In the genomic region with DNA sequence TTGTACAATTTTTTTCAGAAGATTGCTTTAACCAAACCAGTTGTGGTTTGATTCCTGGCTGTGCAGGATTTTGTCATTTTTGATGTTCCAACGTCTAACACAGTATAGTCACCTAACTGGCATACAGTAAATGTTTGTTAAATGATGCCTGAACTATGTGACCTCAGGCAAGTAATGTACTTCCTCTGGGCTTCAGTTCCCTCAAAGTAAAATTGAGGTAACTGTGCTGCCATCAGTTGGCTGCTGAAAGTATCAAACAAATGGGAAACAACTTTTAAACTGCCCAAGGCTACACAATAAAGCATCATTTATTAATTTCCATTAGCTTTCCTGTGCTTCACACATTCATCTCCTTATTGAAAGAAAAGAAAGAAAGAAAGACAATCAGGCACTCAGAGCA, we compare ENCODE assay signal across 13 cellular contexts. TPM values are rescaled to one million over a fixed set of nuclear protein-coding genes. Genes with fewer than 3 reads are reported as not detected.
DNase-seq lines count a peak whose midpoint lies in the region; ATAC-seq, FAIRE-seq and TF ChIP-seq lines count a peak whose summit lies in the region.
"Had no signal": no experiment of that assay in that cellular context is flagged by ENCODE, and none has a peak within 500 bp of the region (broad histone marks: within the 10 kb centered on the region; RNA-seq: fewer than 3 reads in every experiment).

No MANE protein-coding gene starts in this region.

- peaks cover 5% of the 10 kb centered on the region for H3F3A ChIP-seq in GM23338 (replicated peaks; ENCODE audit: low read depth)

- H3K4me1 Mint-ChIP-seq in GM23338 = peaks cover 29% of the 10 kb centered on the region
- peaks cover 15% of the 10 kb centered on the region for H3K4me1 Mint-ChIP-seq in glutamatergic neuron (ENCODE audit: low read depth, unreplicated experiment)

- H3K27me3 Mint-ChIP-seq in GM23338 (ENCODE audit: insufficient read depth, low read depth, poor library complexity) (no peaks in the 10 kb centered on the region), glutamatergic neuron (ENCODE audit: unreplicated experiment) (peaks cover 1% of the 10 kb centered on the region)

- CTCF ChIA-PET in RWPE1 (lab: Yijun Ruan, JAX) = no interaction called here

- WGBS in small intestine, 3 donors = 30 to 45% (median 37%) methylated on average over 1 of the region's 1 CpG

- peak overlapping the region; percentile 4; the same call in 1 of the 2 replicates for H3K9ac ChIP-seq in DND-41 (ENCODE audit: low read depth, low read length)

- H3K4me2 ChIP-seq in DND-41 (ENCODE audit: insufficient read depth, low read length) (peak overlapping the region; percentile 75), GM23338 (no peak overlapping the region)
- H3K4me2 ChIP-seq: PC-9 had no signal

- no peaks in the 10 kb centered on the region for H3K9me2 ChIP-seq in GM23338 (ENCODE audit: insufficient read depth)

- H3K9me3 Mint-ChIP-seq in GM23338 (no peaks in the 10 kb centered on the region), glutamatergic neuron (ENCODE audit: unreplicated experiment) (peaks cover 1% of the 10 kb centered on the region)
- H3K9me3 Mint-ChIP-seq: natural killer cell had no signal

- POLR2A ChIA-PET in RWPE1 (lab: Yijun Ruan, JAX; ENCODE audit: low non-redundant PET) = no interaction called here

- TF ChIP-seq POLR2A in erythroblast (IDR thresholded peaks at IDR 0.05; ENCODE audit: low read length) = no peak

- H3K4me3 ChIP-seq in DND-41 (ENCODE audit: low read depth in 1 of 2, low read length in 2 of 2) (no peak overlapping the region), GM23338 (no peak overlapping the region), small intestine (ENCODE audit: low read depth in 1 of 2, low read length in 2 of 2) (no peak overlapping the region)
- H3K4me3 ChIP-seq: PC-9, thoracic aorta had no signal

- H3K4me3 Mint-ChIP-seq in GM23338 (no peak overlapping the region), glutamatergic neuron (ENCODE audit: unreplicated experiment) (no peak overlapping the region)
- H3K4me3 Mint-ChIP-seq: natural killer cell had no signal

- FAIRE-seq in small intestine (lab: Jason Lieb, UNC) = no peak

- H3K27me3 ChIP-seq in DND-41 (ENCODE audit: insufficient read depth, low read length, poor library complexity) (no peaks in the 10 kb centered on the region), GM23338 (ENCODE audit: insufficient read depth) (no peaks in the 10 kb centered on the region), small intestine (ENCODE audit: control insufficient read depth in 2 of 2, insufficient read depth in 2 of 2, low read length in 2 of 2) (no peaks in the 10 kb centered on the region)

- H3K36me3 Mint-ChIP-seq in GM23338 (ENCODE audit: low read depth) (no peaks in the 10 kb centered on the region; the same call in 2 of the 3 replicates), glutamatergic neuron (ENCODE audit: unreplicated experiment) (no peaks in the 10 kb centered on the region)
- H3K36me3 Mint-ChIP-seq: natural killer cell had no signal

- H3K4me1 ChIP-seq in DND-41 (ENCODE audit: insufficient read depth, low read length) (peaks cover 61% of the 10 kb centered on the region), GM23338 (ENCODE audit: insufficient read depth) (peaks cover 29% of the 10 kb centered on the region), small intestine (ENCODE audit: control insufficient read depth in 2 of 2, insufficient read depth in 1 of 2, low read depth in 1 of 2, low read length in 1 of 2) (no peaks in the 10 kb centered on the region)

- H3K36me3 ChIP-seq in DND-41 (ENCODE audit: insufficient read depth, low read length) = peaks cover 15% of the 10 kb centered on the region; the same call in 1 of the 2 replicates
- H3K36me3 ChIP-seq in GM23338 (ENCODE audit: insufficient read depth) = no peaks in the 10 kb centered on the region
- H3K36me3 ChIP-seq in small intestine (ENCODE audit: control insufficient read depth in 2 of 2, insufficient read depth in 2 of 2, low read length in 2 of 2) = no peaks in the 10 kb centered on the region
- H3K36me3 ChIP-seq: thoracic aorta had no signal

- no peaks in the 10 kb centered on the region for H3K9me3 ChIP-seq in DND-41 (ENCODE audit: insufficient read depth, low read length, severe bottlenecking)
- H3K9me3 ChIP-seq in small intestine (ENCODE audit: control insufficient read depth, low read depth) = no peaks in the 10 kb centered on the region
- H3K9me3 ChIP-seq: thoracic aorta had no signal

- ATAC-seq in DND-41 (ENCODE audit: insufficient read depth, low read depth) (peak; percentile 15; the same call in 2 of the 3 replicates), GM23338 (no peak)
- ATAC-seq: natural killer cell had no signal

- H3K27ac ChIP-seq in DND-41 (ENCODE audit: low read length) (peak overlapping the region; percentile 0; the same call in 1 of the 2 replicates), GM23338 (ENCODE audit: low read depth) (no peak overlapping the region), small intestine (ENCODE audit: low read depth in 1 of 2, low read length in 1 of 2) (no peak overlapping the region), RWPE1 (no peak overlapping the region)
- H3K27ac ChIP-seq: PC-9, thoracic aorta had no signal

- no peak overlapping the region for H2AFZ ChIP-seq in DND-41 (ENCODE audit: low read depth, low read length)
- no peak overlapping the region for H2AFZ ChIP-seq in GM23338
- H2AFZ ChIP-seq: PC-9 had no signal

- peaks cover 91% of the 10 kb centered on the region for H3K79me2 ChIP-seq in DND-41 (ENCODE audit: insufficient read depth, low read length)
- peaks cover 86% of the 10 kb centered on the region for H3K79me2 ChIP-seq in GM23338 (replicated peaks; ENCODE audit: insufficient read depth)

- TF ChIP-seq CTCF in DND-41 (IDR thresholded peaks at IDR 0.05; ENCODE audit: borderline replicate concordance, extremely low read depth, low read length, poor library complexity, severe bottlenecking) (peak; percentile 38), GM23338 (conservative IDR thresholded peaks at IDR 0.05; ENCODE audit: low read depth in 2 of 2) (peak in 1 of 2 experiments; percentile 20; a peak in 2 of 4 replicates), glutamatergic neuron (IDR thresholded peaks at IDR 0.05; ENCODE audit: partially characterized antibody, unreplicated experiment) (no peak), RWPE1 (conservative IDR thresholded peaks at IDR 0.05; ENCODE audit: low read depth) (no peak)

- H3K27ac Mint-ChIP-seq in GM23338 (peak overlapping the region; percentile 15), glutamatergic neuron (ENCODE audit: unreplicated experiment) (no peak overlapping the region)

- H4K20me1 ChIP-seq in DND-41 (ENCODE audit: insufficient read depth, low read length) (peaks cover 5% of the 10 kb centered on the region; the same call in 1 of the 2 replicates), GM23338 (replicated peaks; ENCODE audit: insufficient read depth) (no peaks in the 10 kb centered on the region)

- no peak for DNase-seq in DND-41
- no peak for DNase-seq in GM23338 (ENCODE audit: low spot score)
- peak; percentile 61 for DNase-seq in OCI-M1 (lab: John Stamatoyannopoulos, UW)
- peak; percentile 25 to 32 for DNase-seq in erythroblast (lab: John Stamatoyannopoulos, UW)
- no peak for DNase-seq in stimulated activated CD4-positive, alpha-beta T cell treated with anti-CD3 and anti-CD28 coated beads, Interleukin-2, amount 100 ng/mL, for 48 hours
- DNase-seq in small intestine = no peak
- DNase-seq in glutamatergic neuron = no peak
- DNase-seq in RWPE1 (ENCODE audit: low spot score) = no peak
- DNase-seq: foreskin fibroblast, islet precursor cell, natural killer cell had no signal

TF ChIP-seq in GM23338, 12 proteins besides CTCF, POLR2A, EP300 and RAD21 (continues in another document):
- no peak for TF ChIP-seq EZH2phosphoT487 (IDR thresholded peaks at IDR 0.05; ENCODE audit: unreplicated experiment)
- TF ChIP-seq STAT1 (IDR thresholded peaks at IDR 0.05; ENCODE audit: unreplicated experiment) = no peak
- no peak for TF ChIP-seq JUNB (IDR thresholded peaks at IDR 0.05; ENCODE audit: unreplicated experiment)
- no peak for TF ChIP-seq EZH2 (IDR thresholded peaks at IDR 0.05; ENCODE audit: low read depth, unreplicated experiment)

RNA-seq across cellular contexts. Expression of a gene that starts 4.3 kb away (rescaled TPM):
- total RNA-seq in GM23338 (2014; rRNA removed; shearing (Covaris generic)) = 95.7 and 121 TPM in 2 replicates
- 23.3 and 30.3 TPM in 2 replicates for polyA plus RNA-seq in GM23338 (2016; fragmentation: Nextera tagmentation; extraction: Ambion mirVana)
- 10 to 100 TPM in 2 of 3 donors, 1 to 10 TPM in 1; 9.2 to 40.9 (median 20.5) TPM for polyA plus RNA-seq in small intestine
- total RNA-seq in glutamatergic neuron (ENCODE audit: unreplicated experiment) = 30.3 TPM

RNA-seq across cellular contexts. Expression of a gene that starts 12.4 kb away (rescaled TPM):
- total RNA-seq in GM23338 (2014; rRNA removed; shearing (Covaris generic)) = 87.8 and 87.9 TPM in 2 replicates
- polyA plus RNA-seq in GM23338 (2016; fragmentation: Nextera tagmentation; extraction: Ambion mirVana) = 76.6 and 82.7 TPM in 2 replicates
- polyA plus RNA-seq in small intestine = 10 to 100 TPM; 20.5 to 25.5 (median 20.9) TPM
- 44.3 TPM for total RNA-seq in glutamatergic neuron (ENCODE audit: unreplicated experiment)

Comparison
In these comparisons a context has a peak if more than half of its experiments do, and no peak if none do; other contexts are left out.
1. DNase-seq: peak in OCI-M1 (single experiment) and erythroblast (2 of 2); none in DND-41 (single experiment), GM23338 (single experiment), stimulated activated CD4-positive, alpha-beta T cell treated with anti-CD3 and anti-CD28 coated beads, Interleukin-2, amount 100 ng/mL, for 48 hours (0 of 2), small intestine (single experiment), glutamatergic neuron (single experiment) and RWPE1 (single experiment).